Comparison of ENCODE assay signal across 24 cellular contexts in the genomic region with DNA sequence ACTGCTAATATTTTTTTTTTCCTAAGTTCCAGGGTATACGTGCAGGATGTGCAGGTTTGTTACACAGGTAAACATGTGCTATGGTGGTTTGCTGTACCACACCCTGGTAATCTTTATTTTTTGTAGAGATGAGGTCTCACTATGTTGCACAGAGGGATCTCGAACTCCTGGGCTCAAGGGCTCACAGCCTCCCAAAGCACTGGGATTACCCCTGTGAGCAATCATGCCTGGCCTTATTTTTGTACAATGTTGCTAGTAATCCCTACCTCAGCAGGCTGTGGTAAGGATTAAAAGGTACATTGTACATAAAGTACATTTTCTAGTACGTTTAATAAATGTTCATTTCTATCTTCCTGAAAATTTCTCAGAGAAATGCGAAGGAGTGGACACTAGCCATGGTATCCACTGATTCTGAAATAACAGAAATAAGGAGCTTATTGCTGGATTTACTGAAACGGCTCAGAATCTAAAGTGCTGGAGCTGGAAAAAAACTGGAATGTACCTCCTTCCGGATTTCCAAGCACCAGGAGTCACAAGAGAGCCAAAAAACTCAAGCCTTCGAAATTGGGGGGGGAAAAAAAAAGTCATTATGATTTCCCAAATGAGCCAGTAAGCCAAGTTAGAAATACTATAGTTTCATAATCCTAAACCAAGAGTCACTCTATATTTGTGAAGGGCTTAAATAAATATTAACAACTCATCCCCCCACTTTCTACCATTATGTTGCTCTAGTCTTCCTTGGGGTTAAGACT.
A peak's percentile ranks its signal among the peaks of the same experiment; 100 is the strongest.
DNase-seq lines count a peak whose midpoint lies in the region; ATAC-seq, FAIRE-seq and TF ChIP-seq lines count a peak whose summit lies in the region.
"Had no signal": no experiment of that assay in that cellular context is flagged by ENCODE, and none has a peak within 500 bp of the region (broad histone marks: within the 10 kb centered on the region; RNA-seq: fewer than 3 reads in every experiment).

No MANE protein-coding gene starts in this region.

- TF ChIP-seq EP300 in gastroesophageal sphincter (IDR thresholded peaks at IDR 0.05), result no peak

- ATAC-seq in Panc1, result 0 out of 2 replicates have a peak, but pooled peaks have one; percentile 38
- peak; percentile 34 for ATAC-seq in gastroesophageal sphincter
- ATAC-seq in thoracic aorta (ENCODE audit: insufficient number of reproducible peaks, low FRiP score, low read depth), result no peak
- no peak for ATAC-seq in HG03039 (IDR thresholded peaks at IDR 0.05; ENCODE audit: unreplicated experiment)
- ATAC-seq in left colon, result no peak
- ATAC-seq: K562; stimulated activated naive CD8-positive, alpha-beta T cell treated with anti-CD3 and anti-CD28 coated beads, Interleukin-15, Interleukin-2, amounts not matched to agents 100 U/mL and 50 U/mL, for 24 hours had no signal

- H3K27me3 ChIP-seq in Panc1 (ENCODE audit: control insufficient read depth, insufficient read depth, low read length) (no peaks in the 10 kb centered on the region), gastroesophageal sphincter (no peaks in the 10 kb centered on the region), thoracic aorta (replicated peaks; ENCODE audit: insufficient read depth) (no peaks in the 10 kb centered on the region)
- H3K27me3 ChIP-seq: MG63, spleen had no signal

- BruUV-seq in Panc1 (replicated peaks; lab: Mats Ljungman, UMichigan), result TSS peak; percentile 8

- intact Hi-C loops in Panc1 (cut with micrococcal nuclease; ENCODE audit: unreplicated experiment) (no loop called here), left colon (cut with DNase I, micrococcal nuclease) (no loop called here)

- peaks cover 42% of the 10 kb centered on the region for H3K4me1 ChIP-seq in Panc1 (ENCODE audit: control insufficient read depth, insufficient read depth, low read length)
- H3K4me1 ChIP-seq in gastroesophageal sphincter, result peaks cover 15 to 75% (median 22%) of the 10 kb centered on the region in 3 donors
- H3K4me1 ChIP-seq in thoracic aorta (ENCODE audit: control insufficient read depth in 1 of 2, low read depth in 2 of 2), result peaks cover 60 to 82% of the 10 kb centered on the region in 2 donors

- POLR2A ChIA-PET in Panc1 (lab: Charles Lee), result no interaction called here

- H3K36me3 ChIP-seq in Panc1 (ENCODE audit: control insufficient read depth, insufficient read depth, low read length) (peaks cover 7% of the 10 kb centered on the region; the same call in 1 of the 2 replicates), gastroesophageal sphincter (no peaks in the 10 kb centered on the region), thoracic aorta (no peaks in the 10 kb centered on the region)

- H3K27ac ChIP-seq in Panc1 (ENCODE audit: low read length), result no peak overlapping the region
- peak overlapping the region; percentile 12 to 55 (median 40) for H3K27ac ChIP-seq in gastroesophageal sphincter
- peak overlapping the region; percentile 64 to 76 for H3K27ac ChIP-seq in thoracic aorta

- peak; percentile 41 for FAIRE-seq in D721Med (lab: Jason Lieb, UNC)
- FAIRE-seq: H1, K562, kidney had no signal

- TF ChIP-seq POLR2A in gastroesophageal sphincter (IDR thresholded peaks at IDR 0.05), result no peak

- TF ChIP-seq CTCF in D721Med (IDR thresholded peaks at IDR 0.05; ENCODE audit: insufficient read depth, missing control alignments), result peak; percentile 18
- TF ChIP-seq CTCF in Panc1 (IDR thresholded peaks at IDR 0.05), result no peak
- TF ChIP-seq CTCF in gastroesophageal sphincter (IDR thresholded peaks at IDR 0.05), result peak in 1 of 4 experiments; percentile 24
- no peak for TF ChIP-seq CTCF in thoracic aorta (IDR thresholded peaks at IDR 0.05)

- H3K4me3 ChIP-seq in Panc1 (ENCODE audit: low read depth in 2 of 2, low read length in 2 of 2) (no peak overlapping the region), gastroesophageal sphincter (no peak overlapping the region), thoracic aorta (peak overlapping the region; percentile 10)
- H3K4me3 ChIP-seq: K562, MG63, spleen had no signal

- WGBS in gastroesophageal sphincter (ENCODE audit: low coverage in 1 of 2), 2 donors, result 41 to 55% methylated on average over 6 to 7 of the region's 7 CpGs

- H3K9me3 ChIP-seq in Panc1 (ENCODE audit: control insufficient read depth, insufficient read depth, low read depth, low read length) (no peaks in the 10 kb centered on the region), gastroesophageal sphincter (no peaks in the 10 kb centered on the region), thoracic aorta (no peaks in the 10 kb centered on the region)
- H3K9me3 ChIP-seq: MG63, spleen had no signal

- no peak for DNase-seq in D721Med (ENCODE audit: insufficient read length, low spot score)
- DNase-seq in Panc1 (ENCODE audit: low read depth, low spot score), result no peak
- no peak for DNase-seq in thoracic aorta (ENCODE audit: low spot score)
- DNase-seq in kidney tubule cell (ENCODE audit: low spot score), result no peak
- no peak for DNase-seq in left colon
- DNase-seq: activated CD4-positive, alpha-beta T cell treated with anti-CD3 and anti-CD28 coated beads for 1 hour; activated CD8-positive, alpha-beta memory T cell treated with anti-CD3 and anti-CD28 coated beads for 24 hours; activated naive CD4-positive, alpha-beta T cell treated with anti-CD3 and anti-CD28 coated beads for 36 hours; activated T-cell treated with anti-CD3 and anti-CD28 coated beads, Interleukin-2, amount 50 U/mL, for 24 hours; erythroblast; kidney; MG63; naive B cell; NCI-H146; NCI-H526 treated with DMSO at 0.1 percent for 48 hours; occipital lobe; spleen; stimulated activated CD4-positive, alpha-beta T cell treated with anti-CD3 and anti-CD28 coated beads, Interleukin-4, amount 100 ng/mL, for 4 hours; stimulated activated naive CD8-positive, alpha-beta T cell treated with anti-CD3 and anti-CD28 coated beads, Interleukin-15, Interleukin-2, amounts not matched to agents 100 U/mL and 50 U/mL, for 24 hours; trophoblast cell had no signal

- CTCF ChIA-PET in Panc1 (lab: Charles Lee), result interaction anchor here (0.6 kb wide), 1 partner anchor 64 kb away, joined by 10 read pairs; no protein-coding TSS in a partner anchor

- in situ Hi-C loops in Panc1 (cut with HindIII; ENCODE audit: low pct_unique_long_range_greater_than_20kb, low sequenced_read_pairs), result no loop called here

Comparison
In these comparisons a context has a peak if more than half of its experiments do, and no peak if none do; other contexts are left out.
1. ATAC-seq: peak in Panc1 (single experiment) and gastroesophageal sphincter (single experiment); none in thoracic aorta (single experiment), HG03039 (single experiment) and left colon (single experiment).